Comparison of ENCODE assay signal across 20 cellular contexts in the genomic region with DNA sequence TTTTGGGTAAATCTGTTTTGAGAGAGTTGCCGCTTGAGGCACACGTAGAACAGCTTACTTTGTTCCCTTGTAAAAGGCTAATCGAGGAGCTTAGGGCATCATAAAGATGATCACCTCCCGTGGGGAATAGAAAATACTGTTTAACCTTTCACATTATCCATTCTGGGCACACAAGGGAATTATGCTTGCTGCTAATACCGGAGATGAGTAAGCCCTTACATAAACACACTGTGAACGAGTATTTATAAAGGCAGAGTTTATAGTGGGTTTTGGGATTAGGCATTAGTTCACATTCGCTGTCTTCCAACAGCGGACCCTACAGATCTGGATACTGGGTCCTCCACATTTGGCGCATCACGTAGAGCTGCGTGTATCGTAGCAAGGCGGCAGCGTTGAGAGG. TPM values are rescaled to one million over a fixed set of nuclear protein-coding genes. Genes with fewer than 3 reads are reported as not detected.
"Had no signal": no experiment of that assay in that cellular context is flagged by ENCODE, and none has a peak within 500 bp of the region (broad histone marks: within the 10 kb centered on the region; RNA-seq: fewer than 3 reads in every experiment).

No MANE protein-coding gene starts in this region.

- H3K27me3 Mint-ChIP-seq: activated CD4-positive, alpha-beta T cell treated with anti-CD3 and anti-CD28 coated beads, Interleukin-2, amount 10 ng/mL, durations not matched to agents 7 days and 5 days; activated naive CD4-positive, alpha-beta T cell treated with anti-CD3 and anti-CD28 coated beads, Interleukin-2, amount 50 U/mL, for 24 hours; natural killer cell treated with Interleukin-12 subunit alpha and Interleukin-12 subunit beta and Interleukin-15 and Interleukin-18, amount 100 ng/mL, for 72 hours had no signal

- H3K9me3 Mint-ChIP-seq: activated CD4-positive, alpha-beta T cell treated with anti-CD3 and anti-CD28 coated beads, Interleukin-2, amount 10 ng/mL, durations not matched to agents 7 days and 5 days; activated naive CD4-positive, alpha-beta T cell treated with anti-CD3 and anti-CD28 coated beads, Interleukin-2, amount 50 U/mL, for 24 hours had no signal

- H3K36me3 Mint-ChIP-seq: activated naive CD4-positive, alpha-beta T cell treated with anti-CD3 and anti-CD28 coated beads, Interleukin-2, amount 50 U/mL, for 24 hours; immature natural killer cell; natural killer cell treated with Interleukin-12 subunit alpha and Interleukin-12 subunit beta and Interleukin-15 and Interleukin-18, amount 100 ng/mL, for 72 hours had no signal

- H3K4me1 Mint-ChIP-seq: activated CD4-positive, alpha-beta T cell treated with anti-CD3 and anti-CD28 coated beads, Interleukin-2, amount 10 ng/mL, durations not matched to agents 7 days and 5 days; activated naive CD4-positive, alpha-beta T cell treated with anti-CD3 and anti-CD28 coated beads, Interleukin-2, amount 50 U/mL, for 24 hours; immature natural killer cell had no signal

- H3K9me3 ChIP-seq: suprapubic skin, upper lobe of left lung had no signal

- H3K27ac ChIP-seq: psoas muscle, suprapubic skin, upper lobe of left lung had no signal

- H3K4me3 ChIP-seq: psoas muscle, suprapubic skin, upper lobe of left lung had no signal

- ATAC-seq: left colon; natural killer cell treated with Interleukin-12 subunit alpha and Interleukin-12 subunit beta and Interleukin-15 and Interleukin-18, amount 100 ng/mL, for 72 hours; psoas muscle; sciatic nerve; WTC11 had no signal

- H3K4me1 ChIP-seq: psoas muscle, suprapubic skin, upper lobe of left lung had no signal

- H3K27ac Mint-ChIP-seq: activated CD4-positive, alpha-beta T cell treated with anti-CD3 and anti-CD28 coated beads, Interleukin-2, amount 10 ng/mL, durations not matched to agents 7 days and 5 days; activated naive CD4-positive, alpha-beta T cell treated with anti-CD3 and anti-CD28 coated beads, Interleukin-2, amount 50 U/mL, for 24 hours; endodermal cell; immature natural killer cell; natural killer cell treated with Interleukin-12 subunit alpha and Interleukin-12 subunit beta and Interleukin-15 and Interleukin-18, amount 100 ng/mL, for 72 hours; WTC11 had no signal

- H3K27me3 ChIP-seq: suprapubic skin, upper lobe of left lung had no signal

- H3K4me3 Mint-ChIP-seq: activated CD4-positive, alpha-beta T cell treated with anti-CD3 and anti-CD28 coated beads, Interleukin-2, amount 10 ng/mL, durations not matched to agents 7 days and 5 days; activated naive CD4-positive, alpha-beta T cell treated with anti-CD3 and anti-CD28 coated beads, Interleukin-2, amount 50 U/mL, for 24 hours; endodermal cell; immature natural killer cell; natural killer cell treated with Interleukin-12 subunit alpha and Interleukin-12 subunit beta and Interleukin-15 and Interleukin-18, amount 100 ng/mL, for 72 hours; WTC11 had no signal

- DNase-seq: activated CD4-positive, alpha-beta T cell treated with anti-CD3 and anti-CD28 coated beads, Interleukin-2, amount 10 ng/mL, durations not matched to agents 7 days and 5 days; activated T-cell treated with anti-CD3 and anti-CD28 coated beads, Interleukin-2, amount 50 U/mL, for 1 hour; endodermal cell; erythroblast; immature natural killer cell; left colon; occipital lobe; psoas muscle; stimulated activated CD4-positive, alpha-beta T cell treated with anti-CD3 and anti-CD28 coated beads, Interleukin-12 subunit alpha, Interleukin-12 subunit beta, amount 100 ng/mL, for 4 hours; stimulated activated naive CD4-positive, alpha-beta T cell treated with Interleukin-2 at 50 U/mL for 16 hours; upper lobe of left lung had no signal

- H3K36me3 ChIP-seq: suprapubic skin, upper lobe of left lung had no signal

RNA-seq across cellular contexts. Expression of gene CNTNAP4, which starts 51.2 kb away (rescaled TPM):
- total RNA-seq: activated CD4-positive, alpha-beta T cell treated with anti-CD3 and anti-CD28 coated beads, Interleukin-2, amount 10 ng/mL, durations not matched to agents 7 days and 5 days; chondrocyte; dermis microvascular lymphatic vessel endothelial cell; left colon; lung microvascular endothelial cell; natural killer cell treated with Interleukin-12 subunit alpha and Interleukin-12 subunit beta and Interleukin-15 and Interleukin-18, amount 100 ng/mL, for 72 hours; suprapubic skin; T-helper 1 cell treated with Interleukin-12 subunit alpha and Interleukin-12 subunit beta and Interleukin-4 antibody, amounts not matched to agents 30 ng/mL and 1 ng/mL, for 36 hours; upper lobe of left lung; WTC11 had no signal
- polyA plus RNA-seq: immature natural killer cell had no signal
